13 cellular contexts compared by ENCODE assay signal in the genomic region with DNA sequence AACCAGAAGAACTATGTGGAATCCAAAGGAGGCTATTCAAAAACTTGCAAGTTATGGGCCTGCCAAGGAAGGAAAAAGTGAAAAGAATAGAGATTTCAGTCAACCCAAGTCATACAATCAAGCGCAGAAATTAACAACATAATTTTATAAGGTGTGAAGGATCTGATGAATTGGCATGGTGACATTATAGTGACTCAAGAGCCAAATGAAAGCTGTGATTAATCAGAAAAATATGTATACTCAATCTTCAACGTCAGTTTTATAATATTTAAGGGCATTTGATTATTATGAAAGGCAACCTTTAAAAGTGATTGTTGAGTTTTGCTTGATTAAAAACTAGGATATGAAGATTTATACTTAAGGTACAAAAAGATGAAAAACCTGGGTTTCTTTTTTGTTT. TPM values are rescaled to one million over a fixed set of nuclear protein-coding genes. Genes with fewer than 3 reads are reported as not detected.
DNase-seq lines count a peak whose midpoint lies in the region; ATAC-seq and TF ChIP-seq lines count a peak whose summit lies in the region.
"Had no signal": no experiment of that assay in that cellular context is flagged by ENCODE, and none has a peak within 500 bp of the region (broad histone marks: within the 10 kb centered on the region; RNA-seq: fewer than 3 reads in every experiment).

No MANE protein-coding gene starts in this region.

- peaks cover 5% of the 10 kb centered on the region for H3K27me3 Mint-ChIP-seq in activated CD4-positive, alpha-beta T cell treated with anti-CD3 and anti-CD28 coated beads, Interleukin-2, amount 10 ng/mL, durations not matched to agents 7 days and 5 days
- no peaks in the 10 kb centered on the region for H3K27me3 Mint-ChIP-seq in stimulated activated memory B cell treated with anti-CD40 and anti-IgM and Interleukin-4, amounts not matched to agents 10 μg/mL and 1 μg/mL and 100 μg/mL, for 72 hours

- H3K27ac Mint-ChIP-seq in activated CD4-positive, alpha-beta T cell treated with anti-CD3 and anti-CD28 coated beads, Interleukin-2, amount 10 ng/mL, durations not matched to agents 7 days and 5 days: peak overlapping the region; percentile 91
- H3K27ac Mint-ChIP-seq in stimulated activated memory B cell treated with anti-CD40 and anti-IgM and Interleukin-4, amounts not matched to agents 10 μg/mL and 1 μg/mL and 100 μg/mL, for 72 hours: peak overlapping the region; percentile 88
- H3K27ac Mint-ChIP-seq: neural progenitor cell had no signal

- TF ChIP-seq POLR2A in body of pancreas (IDR thresholded peaks at IDR 0.05): no peak

- peak overlapping the region; percentile 83 for H3K27ac ChIP-seq in RWPE1
- peak overlapping the region; percentile 84 for H3K27ac ChIP-seq in epithelial cell of prostate
- no peak overlapping the region for H3K27ac ChIP-seq in psoas muscle
- H3K27ac ChIP-seq in body of pancreas: no peak overlapping the region
- H3K27ac ChIP-seq: neural progenitor cell, vagina had no signal

- H3K4me3 ChIP-seq in psoas muscle (no peak overlapping the region), body of pancreas (no peak overlapping the region)
- H3K4me3 ChIP-seq: neural progenitor cell, vagina had no signal

- DNase-seq in activated CD4-positive, alpha-beta T cell treated with anti-CD3 and anti-CD28 coated beads, Interleukin-2, amount 10 ng/mL, durations not matched to agents 7 days and 5 days: no peak
- DNase-seq in activated CD4-positive, alpha-beta T cell treated with anti-CD3 and anti-CD28 coated beads for 48 hours: no peak
- no peak for DNase-seq in RWPE1 (ENCODE audit: low spot score)
- no peak for DNase-seq in epithelial cell of prostate (ENCODE audit: low read depth, low spot score)
- no peak for DNase-seq in psoas muscle
- DNase-seq in NCI-H2107 (lab: John Stamatoyannopoulos, UW): no peak
- DNase-seq in body of pancreas: no peak
- DNase-seq: activated CD4-positive, alpha-beta T cell treated with anti-CD3 and anti-CD28 coated beads, Interleukin-2, amount 50 U/mL, for 4 hours; NCI-H774 had no signal

- POLR2A ChIA-PET in activated CD4-positive, alpha-beta T cell treated with anti-CD3 and anti-CD28 coated beads, Interleukin-2, amount 10 ng/mL, durations not matched to agents 7 days and 5 days (lab: Charles Lee): no interaction called here
- POLR2A ChIA-PET in RWPE1 (lab: Yijun Ruan, JAX; ENCODE audit: low non-redundant PET): no interaction called here

- WGBS in psoas muscle, 3 donors: 71 to 80% (median 73%) methylated on average over 2 of the region's 2 CpGs
- 78 to 81% methylated on average over 2 of the region's 2 CpGs for WGBS in body of pancreas, 2 donors

- no peak for ATAC-seq in stimulated activated memory B cell treated with anti-CD40 and anti-IgM and Interleukin-4, amounts not matched to agents 10 μg/mL and 1 μg/mL and 100 μg/mL, for 72 hours
- ATAC-seq in psoas muscle (no peak), body of pancreas (no peak)
- ATAC-seq: HepG2 had no signal

- peaks cover 12% of the 10 kb centered on the region for H3K4me1 ChIP-seq in psoas muscle
- peaks cover 13% of the 10 kb centered on the region for H3K4me1 ChIP-seq in body of pancreas
- H3K4me1 ChIP-seq: neural progenitor cell had no signal

- TF ChIP-seq CTCF in RWPE1 (conservative IDR thresholded peaks at IDR 0.05; ENCODE audit: low read depth) (no peak), psoas muscle (IDR thresholded peaks at IDR 0.05) (no peak), body of pancreas (IDR thresholded peaks at IDR 0.05) (no peak)

- H3K36me3 Mint-ChIP-seq in activated CD4-positive, alpha-beta T cell treated with anti-CD3 and anti-CD28 coated beads, Interleukin-2, amount 10 ng/mL, durations not matched to agents 7 days and 5 days (ENCODE audit: low read depth): no peaks in the 10 kb centered on the region
- no peaks in the 10 kb centered on the region for H3K36me3 Mint-ChIP-seq in stimulated activated memory B cell treated with anti-CD40 and anti-IgM and Interleukin-4, amounts not matched to agents 10 μg/mL and 1 μg/mL and 100 μg/mL, for 72 hours
- H3K36me3 Mint-ChIP-seq: neural progenitor cell had no signal

- intact Hi-C loops in psoas muscle (cut with DNase I): no loop called here
- intact Hi-C loops in body of pancreas (cut with DNase I): no loop called here

- peaks cover 0 to 3% (median 0%) of the 10 kb centered on the region in 3 donors for H3K27me3 ChIP-seq in psoas muscle (ENCODE audit: insufficient read depth in 3 of 3, low read length in 2 of 3)
- H3K27me3 ChIP-seq in body of pancreas: no peaks in the 10 kb centered on the region
- H3K27me3 ChIP-seq: neural progenitor cell, vagina had no signal

- CTCF ChIA-PET in activated CD4-positive, alpha-beta T cell treated with anti-CD3 and anti-CD28 coated beads, Interleukin-2, amount 10 ng/mL, durations not matched to agents 7 days and 5 days (lab: Charles Lee): interaction anchor here (1.2 kb wide), 1 partner anchor 73 kb away, joined by 3 read pairs; no protein-coding TSS in a partner anchor
- CTCF ChIA-PET in RWPE1 (lab: Yijun Ruan, JAX): interaction anchor here (1.1 kb wide), 1 partner anchor 21 kb away, joined by 3 read pairs; no protein-coding TSS in a partner anchor

- H3K9me3 ChIP-seq in psoas muscle: no peaks in the 10 kb centered on the region
- no peaks in the 10 kb centered on the region for H3K9me3 ChIP-seq in body of pancreas
- H3K9me3 ChIP-seq: vagina had no signal

- H3K9me3 Mint-ChIP-seq in activated CD4-positive, alpha-beta T cell treated with anti-CD3 and anti-CD28 coated beads, Interleukin-2, amount 10 ng/mL, durations not matched to agents 7 days and 5 days: no peaks in the 10 kb centered on the region
- no peaks in the 10 kb centered on the region for H3K9me3 Mint-ChIP-seq in stimulated activated memory B cell treated with anti-CD40 and anti-IgM and Interleukin-4, amounts not matched to agents 10 μg/mL and 1 μg/mL and 100 μg/mL, for 72 hours
- H3K9me3 Mint-ChIP-seq: neural progenitor cell had no signal

- peaks cover 30% of the 10 kb centered on the region for H3K4me1 Mint-ChIP-seq in activated CD4-positive, alpha-beta T cell treated with anti-CD3 and anti-CD28 coated beads, Interleukin-2, amount 10 ng/mL, durations not matched to agents 7 days and 5 days
- H3K4me1 Mint-ChIP-seq in stimulated activated memory B cell treated with anti-CD40 and anti-IgM and Interleukin-4, amounts not matched to agents 10 μg/mL and 1 μg/mL and 100 μg/mL, for 72 hours: peaks cover 24% of the 10 kb centered on the region

- H3K36me3 ChIP-seq in psoas muscle (ENCODE audit: insufficient read depth in 1 of 2, low read depth in 1 of 2) (no peaks in the 10 kb centered on the region), body of pancreas (replicated peaks in 1 of 2; ENCODE audit: insufficient read depth in 1 of 2, low read depth in 2 of 2) (no peaks in the 10 kb centered on the region)
- H3K36me3 ChIP-seq: neural progenitor cell, vagina had no signal

- no peak overlapping the region for H3K4me3 Mint-ChIP-seq in activated CD4-positive, alpha-beta T cell treated with anti-CD3 and anti-CD28 coated beads, Interleukin-2, amount 10 ng/mL, durations not matched to agents 7 days and 5 days
- H3K4me3 Mint-ChIP-seq in stimulated activated memory B cell treated with anti-CD40 and anti-IgM and Interleukin-4, amounts not matched to agents 10 μg/mL and 1 μg/mL and 100 μg/mL, for 72 hours: no peak overlapping the region
- H3K4me3 Mint-ChIP-seq: neural progenitor cell had no signal

RNA-seq across cellular contexts. Expression of a gene that starts 37.8 kb away (rescaled TPM):
- 10 to 100 TPM; 33.5 to 34.0 TPM for total RNA-seq in activated CD4-positive, alpha-beta T cell treated with anti-CD3 and anti-CD28 coated beads, Interleukin-2, amount 10 ng/mL, durations not matched to agents 7 days and 5 days
- 10 to 100 TPM; 10.1 to 20.4 (median 13.7) TPM for total RNA-seq in psoas muscle
- 10 to 100 TPM; 12.3 to 20.2 (median 16.0) TPM for polyA plus RNA-seq in psoas muscle
- 10 to 100 TPM; 11.9 to 30.3 TPM for total RNA-seq in body of pancreas

RNA-seq across cellular contexts. Expression of a gene that starts 46.5 kb away (rescaled TPM):
- total RNA-seq in activated CD4-positive, alpha-beta T cell treated with anti-CD3 and anti-CD28 coated beads, Interleukin-2, amount 10 ng/mL, durations not matched to agents 7 days and 5 days: 100 to 1,000 TPM; 561 to 662 TPM
- 100 to 1,000 TPM in 1 of 4 donors, 10 to 100 TPM in 3; 41.8 to 150 (median 59.9) TPM for total RNA-seq in psoas muscle
- 100 to 1,000 TPM in 1 of 3 donors, 10 to 100 TPM in 2; 30.5 to 414 (median 61.6) TPM for polyA plus RNA-seq in psoas muscle
- total RNA-seq in body of pancreas: 100 to 1,000 TPM in 1 of 2 donors, 10 to 100 TPM in 1; 40.7 to 105 TPM

Comparison
In these comparisons a context has a peak if more than half of its experiments do, and no peak if none do; other contexts are left out.
1. H3K27ac ChIP-seq: peak in RWPE1 (single experiment) and epithelial cell of prostate (single experiment); none in psoas muscle (single experiment) and body of pancreas (0 of 4).